ENCODE assay signal across 10 cellular contexts in genomic region chr13:75505966-75506365, GRCh38.
"Had no signal": no experiment of that assay in that cellular context is flagged by ENCODE, and none has a peak within 500 bp of the region (broad histone marks: within the 10 kb centered on the region; RNA-seq: fewer than 3 reads in every experiment).

No MANE protein-coding gene starts in this region.

- H3K27me3 ChIP-seq: breast epithelium had no signal

- H3K9me3 ChIP-seq: breast epithelium had no signal

- H3K4me1 ChIP-seq: breast epithelium had no signal

- H3K4me3 ChIP-seq: breast epithelium, coronary artery had no signal

- H3K27ac ChIP-seq: breast epithelium, coronary artery had no signal

- H3K36me3 ChIP-seq: breast epithelium had no signal

- DNase-seq: activated CD4-positive, alpha-beta T cell treated with anti-CD3 and anti-CD28 coated beads, Interleukin-2, amount 10 ng/mL, durations not matched to agents 24 days and 14 days; activated CD8-positive, alpha-beta T cell treated with anti-CD3 and anti-CD28 coated beads for 36 hours; activated effector memory CD4-positive, alpha-beta T cell treated with anti-CD3 and anti-CD28 coated beads, Interleukin-2, amount 50 U/mL, for 16 hours; activated naive CD4-positive, alpha-beta T cell treated with anti-CD3 and anti-CD28 coated beads, Interleukin-2, amount 50 U/mL, for 16 hours; activated T-cell treated with anti-CD3 and anti-CD28 coated beads, Interleukin-2, amount 50 U/mL, for 4 hours; kidney; stimulated activated naive B cell treated with anti-CD40 and anti-IgM and Interleukin-4, amounts not matched to agents 10 μg/mL and 1 μg/mL and 100 μg/mL, for 72 hours had no signal

- ATAC-seq: activated CD8-positive, alpha-beta T cell treated with anti-CD3 and anti-CD28 coated beads for 36 hours; activated T-cell treated with anti-CD3 and anti-CD28 coated beads, Interleukin-2, amount 50 U/mL, for 4 hours; left lobe of liver had no signal
